Comparison of ENCODE assay signal across 28 cellular contexts in genomic region chr20:22302039-22302438, GRCh38.
"Had no signal": no experiment of that assay in that cellular context is flagged by ENCODE, and none has a peak within 500 bp of the region (broad histone marks: within the 10 kb centered on the region; RNA-seq: fewer than 3 reads in every experiment).

No MANE protein-coding gene starts in this region.

- ATAC-seq: effector memory CD8-positive, alpha-beta T cell; esophagus mucosa; foreskin keratinocyte; gastrocnemius medialis; gastroesophageal sphincter; heart left ventricle; heart right ventricle had no signal

- H3K4me3 ChIP-seq: colonic mucosa, coronary artery, dorsolateral prefrontal cortex, esophagus muscularis mucosa, esophagus squamous epithelium, gastrocnemius medialis, gastroesophageal sphincter, heart left ventricle, heart right ventricle had no signal

- H3K9me3 ChIP-seq: colonic mucosa, esophagus muscularis mucosa, esophagus squamous epithelium, gastrocnemius medialis, gastroesophageal sphincter, heart left ventricle had no signal

- H3K4me1 ChIP-seq: colonic mucosa, esophagus muscularis mucosa, gastrocnemius medialis, gastroesophageal sphincter, heart left ventricle, heart right ventricle had no signal

- H3K27me3 ChIP-seq: colonic mucosa, esophagus muscularis mucosa, foreskin keratinocyte, gastrocnemius medialis, gastroesophageal sphincter had no signal

- FAIRE-seq: colon, endometrium, endothelial cell of umbilical vein, frontal cortex had no signal

- H3K27ac ChIP-seq: colonic mucosa, coronary artery, dorsolateral prefrontal cortex, epithelial cell of prostate, esophagus muscularis mucosa, esophagus squamous epithelium, foreskin keratinocyte, gastrocnemius medialis, gastroesophageal sphincter, heart left ventricle, heart right ventricle had no signal

- H3K36me3 ChIP-seq: colonic mucosa, esophagus muscularis mucosa, esophagus squamous epithelium, gastrocnemius medialis, gastroesophageal sphincter, heart left ventricle, heart right ventricle had no signal

- DNase-seq: colonic mucosa; cortex of kidney; dermis blood vessel endothelial cell; dorsolateral prefrontal cortex; effector CD4-positive, alpha-beta T cell; effector CD8-positive, alpha-beta T cell; effector memory CD4-positive, alpha-beta T cell; effector memory CD8-positive, alpha-beta T cell; endodermal cell; erythroblast; esophagus squamous epithelium; foreskin fibroblast; foreskin keratinocyte; foreskin melanocyte; gastrocnemius medialis; glutamatergic neuron; head of caudate nucleus; heart left ventricle; heart right ventricle had no signal
